8 cellular contexts compared by ENCODE assay signal in the genomic region with DNA sequence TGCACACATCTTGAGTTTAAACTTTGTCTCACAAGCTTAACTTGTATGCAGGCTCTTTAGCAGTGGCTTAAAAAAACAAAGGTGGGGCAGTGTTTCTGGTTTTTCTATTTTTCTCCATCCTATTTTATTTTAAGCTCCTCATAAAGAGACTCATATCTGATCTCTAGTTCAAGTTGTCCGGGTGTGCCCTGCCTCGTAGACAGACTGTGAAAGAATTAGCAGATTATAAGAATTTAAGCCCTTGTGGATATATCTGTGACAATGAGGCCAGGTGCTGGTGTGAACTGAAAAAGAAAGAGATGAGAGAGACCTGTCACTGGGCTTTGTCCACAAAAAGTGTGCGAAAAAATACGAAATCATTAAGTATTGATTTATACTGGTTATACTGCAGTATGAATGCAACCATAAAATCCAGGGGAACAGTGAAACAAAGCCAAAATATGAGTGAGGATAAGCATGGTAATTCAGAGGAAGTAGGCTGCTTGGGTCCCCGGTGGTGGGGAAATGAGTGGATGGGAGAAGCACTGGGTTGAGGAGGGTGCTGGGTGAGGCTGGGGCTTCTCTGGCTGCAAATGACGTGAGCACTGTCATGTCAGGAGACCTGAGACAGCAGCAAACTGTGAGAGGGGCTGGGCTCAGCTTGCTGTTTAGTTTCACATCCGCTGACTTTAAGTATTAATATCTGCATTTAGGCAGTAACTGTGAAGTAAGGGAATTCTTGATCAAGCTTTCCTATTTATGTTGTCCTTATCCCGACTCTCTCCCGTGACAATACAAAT.
A peak's percentile ranks its signal among the peaks of the same experiment; 100 is the strongest.
DNase-seq lines count a peak whose midpoint lies in the region; ATAC-seq and TF ChIP-seq lines count a peak whose summit lies in the region.

No MANE protein-coding gene starts in this region.

- no peak overlapping the region for H3K4me3 Mint-ChIP-seq in Calu3 (ENCODE audit: low read depth, unreplicated experiment)

- peak; percentile 76 for DNase-seq in NOMO-1 treated with DMSO at 0.1 percent for 48 hours (lab: John Stamatoyannopoulos, UW; ENCODE audit: unreplicated experiment)
- DNase-seq in Right ventricle myocardium superior, result peak; percentile 72
- peak; percentile 31 to 48 for DNase-seq in tibial nerve (ENCODE audit: low spot score in 2 of 2)
- no peak for DNase-seq in DMS153 treated with DMSO at 0.1 percent for 48 hours (lab: John Stamatoyannopoulos, UW; ENCODE audit: unreplicated experiment)
- DNase-seq in ACHN, result no peak
- no peak for DNase-seq in Calu3

- no peaks in the 10 kb centered on the region for H3K9me3 Mint-ChIP-seq in Calu3 (ENCODE audit: low read depth, unreplicated experiment)

- TF ChIP-seq POLR2A in tibial nerve (IDR thresholded peaks at IDR 0.05), result peak in 1 of 2 donors; percentile 11

- BruUV-seq in Calu3 (replicated peaks; lab: Mats Ljungman, UMichigan), result no TSS peak

- H3K9me3 ChIP-seq in tibial nerve, result no peaks in the 10 kb centered on the region

- CTCF ChIA-PET in Calu3 (lab: Charles Lee), result no interaction called here

- peaks cover 0 to 62% (median 18%) of the 10 kb centered on the region in 4 donors for H3K4me1 ChIP-seq in tibial nerve

- H3K4me1 Mint-ChIP-seq in Calu3 (ENCODE audit: low read depth, unreplicated experiment), result peaks cover 59% of the 10 kb centered on the region

- no peaks in the 10 kb centered on the region for H3K27me3 ChIP-seq in tibial nerve

- WGBS in tibial nerve, 2 donors, result 58 to 61% methylated on average over 9 of the region's 9 CpGs

- ATAC-seq in GM18868 (IDR thresholded peaks at IDR 0.05; ENCODE audit: unreplicated experiment) (peak; percentile 92), HG02763 (IDR thresholded peaks at IDR 0.05; ENCODE audit: unreplicated experiment) (peak; percentile 80), Right ventricle myocardium superior (ENCODE audit: poor library complexity) (peak; percentile 65)

- intact Hi-C loops in Right ventricle myocardium superior (cut with DNase I), result no loop called here
- intact Hi-C loops in Calu3 (cut with micrococcal nuclease; ENCODE audit: unreplicated experiment), result no loop called here

- no peak overlapping the region for H3K4me3 ChIP-seq in tibial nerve

- in situ Hi-C loops in ACHN (cut with HindIII; ENCODE audit: low pct_ligation_motif_present, low pct_unique_long_range_greater_than_20kb, low sequenced_read_pairs), result no loop called here

- no peaks in the 10 kb centered on the region for H3K27me3 Mint-ChIP-seq in Calu3 (ENCODE audit: unreplicated experiment)

- no peaks in the 10 kb centered on the region for H3K36me3 ChIP-seq in tibial nerve

- peak; percentile 16 to 56 for TF ChIP-seq EP300 in tibial nerve (IDR thresholded peaks at IDR 0.05)

- TF ChIP-seq CTCF in tibial nerve (IDR thresholded peaks at IDR 0.05), result no peak
- TF ChIP-seq CTCF in Calu3 (IDR thresholded peaks at IDR 0.05; ENCODE audit: unreplicated experiment), result no peak

- no peaks in the 10 kb centered on the region for H3K36me3 Mint-ChIP-seq in Calu3 (ENCODE audit: insufficient read depth, unreplicated experiment)

- H3K27ac Mint-ChIP-seq in Calu3 (ENCODE audit: unreplicated experiment), result no peak overlapping the region

- peak overlapping the region in 3 of 4 donors; percentile 47 to 61 (median 55) for H3K27ac ChIP-seq in tibial nerve

Comparison
In these comparisons a context has a peak if more than half of its experiments do, and no peak if none do; other contexts are left out.
1. DNase-seq: peak in NOMO-1 treated with DMSO at 0.1 percent for 48 hours (single experiment), Right ventricle myocardium superior (single experiment) and tibial nerve (2 of 2); none in DMS153 treated with DMSO at 0.1 percent for 48 hours (single experiment), ACHN (single experiment) and Calu3 (single experiment).
2. Peak in every context shown above with its lines, with median percentiles within 50 percentile points of each other: ATAC-seq.